In the genomic region with DNA sequence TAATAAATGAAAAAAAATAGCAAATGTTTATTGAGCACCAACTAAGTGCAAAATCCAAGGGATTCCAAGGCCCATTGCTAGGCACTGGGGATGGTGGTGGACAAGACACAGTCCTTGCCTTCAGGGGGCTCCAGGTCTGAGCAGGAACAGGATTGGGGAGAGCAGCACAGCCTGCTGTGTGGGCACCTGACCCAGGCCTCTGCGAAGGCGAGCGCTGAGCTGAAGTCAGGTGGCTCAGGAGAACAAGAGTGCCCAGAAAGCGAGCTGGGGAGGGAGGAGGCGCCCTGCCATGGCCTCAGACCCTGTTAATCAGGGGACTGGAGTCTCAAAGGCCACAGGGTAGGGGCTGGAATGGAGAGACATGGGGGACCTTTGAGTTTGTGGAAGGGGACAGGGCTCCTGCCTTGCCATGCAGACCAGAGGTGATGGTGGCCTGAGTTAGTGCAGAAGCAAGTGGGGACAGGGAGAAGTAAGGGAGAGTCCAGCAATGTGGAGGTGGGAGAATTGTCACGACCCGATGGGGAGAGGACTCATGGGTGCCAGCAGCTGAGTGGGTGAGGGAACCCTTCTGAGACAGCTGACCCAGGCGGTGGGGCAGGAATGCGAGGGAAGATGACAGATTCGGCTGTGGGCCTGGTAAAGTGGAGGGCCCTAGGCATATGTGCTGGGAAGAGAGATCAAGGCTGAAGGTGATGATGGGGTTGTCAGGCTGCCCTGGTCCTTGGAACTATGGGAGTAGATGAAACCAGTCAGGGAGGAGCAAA, we compare ENCODE assay signal across 11 cellular contexts. TPM values are rescaled to one million over a fixed set of nuclear protein-coding genes. Genes with fewer than 3 reads are reported as not detected.
A peak's percentile ranks its signal among the peaks of the same experiment; 100 is the strongest.
DNase-seq lines count a peak whose midpoint lies in the region; ATAC-seq and TF ChIP-seq lines count a peak whose summit lies in the region.
"Had no signal": no experiment of that assay in that cellular context is flagged by ENCODE, and none has a peak within 500 bp of the region (broad histone marks: within the 10 kb centered on the region; RNA-seq: fewer than 3 reads in every experiment).

No MANE protein-coding gene starts in this region.

- H3K9me3 Mint-ChIP-seq in activated T-cell treated with anti-CD3 and anti-CD28 coated beads, Interleukin-2, amount 50 U/mL, for 24 hours, result no peaks in the 10 kb centered on the region
- H3K9me3 Mint-ChIP-seq in dendritic cell treated with granulocyte-macrophage colony-stimulating factor and Interleukin-4, amounts not matched to agents 40 ng/mL and 50 ng/mL, for 4 days, result no peaks in the 10 kb centered on the region

- H3K27ac Mint-ChIP-seq in activated T-cell treated with anti-CD3 and anti-CD28 coated beads, Interleukin-2, amount 50 U/mL, for 24 hours, result peak overlapping the region; percentile 85
- peak overlapping the region; percentile 72 for H3K27ac Mint-ChIP-seq in dendritic cell treated with granulocyte-macrophage colony-stimulating factor and Interleukin-4, amounts not matched to agents 40 ng/mL and 50 ng/mL, for 4 days

- H3K27me3 Mint-ChIP-seq in activated T-cell treated with anti-CD3 and anti-CD28 coated beads, Interleukin-2, amount 50 U/mL, for 24 hours, result no peaks in the 10 kb centered on the region
- no peaks in the 10 kb centered on the region for H3K27me3 Mint-ChIP-seq in dendritic cell treated with granulocyte-macrophage colony-stimulating factor and Interleukin-4, amounts not matched to agents 40 ng/mL and 50 ng/mL, for 4 days

- ATAC-seq in GM19328 (IDR thresholded peaks at IDR 0.05; ENCODE audit: unreplicated experiment), result no peak
- ATAC-seq in lower lobe of right lung, result no peak

- intact Hi-C loops in dendritic cell treated with granulocyte-macrophage colony-stimulating factor and Interleukin-4, amounts not matched to agents 40 ng/mL and 50 ng/mL, for 4 days (cut with micrococcal nuclease), result no loop called here
- intact Hi-C loops in spleen (cut with DNase I; ENCODE audit: low total_unique reads) (no loop called here), lower lobe of right lung (cut with DNase I) (no loop called here)

- H3K36me3 Mint-ChIP-seq in activated T-cell treated with anti-CD3 and anti-CD28 coated beads, Interleukin-2, amount 50 U/mL, for 24 hours (ENCODE audit: low read depth), result peaks cover 47% of the 10 kb centered on the region
- peaks cover 31% of the 10 kb centered on the region for H3K36me3 Mint-ChIP-seq in dendritic cell treated with granulocyte-macrophage colony-stimulating factor and Interleukin-4, amounts not matched to agents 40 ng/mL and 50 ng/mL, for 4 days (ENCODE audit: low read depth)

- H3K4me3 ChIP-seq in SK-N-MC, result no peak overlapping the region
- H3K4me3 ChIP-seq in spleen, result peak overlapping the region in 1 of 8 donors; percentile 98
- no peak overlapping the region for H3K4me3 ChIP-seq in lower lobe of right lung
- no peak overlapping the region for H3K4me3 ChIP-seq in HAP-1

- H3K4me1 ChIP-seq in spleen (peaks cover 51 to 96% (median 85%) of the 10 kb centered on the region in 6 donors), lower lobe of right lung (peaks cover 40% of the 10 kb centered on the region), HAP-1 (peaks cover 9% of the 10 kb centered on the region; the same call in 1 of the 2 replicates)

- no peak for TF ChIP-seq POLR2A in spleen (IDR thresholded peaks at IDR 0.05)

- TF ChIP-seq CTCF in spleen (IDR thresholded peaks at IDR 0.05 in 8 of 11, conservative IDR thresholded peaks at IDR 0.05 in 3 of 11), result no peak
- no peak for TF ChIP-seq CTCF in lower lobe of right lung (IDR thresholded peaks at IDR 0.05)

- H3K27ac ChIP-seq in SK-N-MC, result 0 out of 2 replicates have a peak overlapping the region, but pooled peaks have one; percentile 13
- peak overlapping the region; percentile 61 to 99 (median 98) for H3K27ac ChIP-seq in spleen
- no peak overlapping the region for H3K27ac ChIP-seq in lower lobe of right lung

- WGBS in spleen, 5 donors, result 93 to 96% (median 95%) methylated on average over 10 of the region's 10 CpGs

- H3K27me3 ChIP-seq in spleen (replicated peaks in 1 of 7) (no peaks in the 10 kb centered on the region), lower lobe of right lung (ENCODE audit: low read depth) (no peaks in the 10 kb centered on the region), HAP-1 (ENCODE audit: low read depth) (no peaks in the 10 kb centered on the region)

- H3K9ac ChIP-seq in SK-N-MC (ENCODE audit: insufficient read length), result no peak overlapping the region

- in situ Hi-C loops in HAP-1 (cut with MboI; ENCODE audit: low sequenced_read_pairs), result no loop called here

- H3K36me3 ChIP-seq in SK-N-MC (ENCODE audit: insufficient read depth, low read length) (peaks cover 21% of the 10 kb centered on the region; the same call in 1 of the 2 replicates), spleen (peaks cover 0 to 32% (median 6%) of the 10 kb centered on the region in 6 donors), lower lobe of right lung (peaks cover 19% of the 10 kb centered on the region), HAP-1 (replicated peaks) (peaks cover 15% of the 10 kb centered on the region)

- DNase-seq in activated T-cell treated with anti-CD3 and anti-CD28 coated beads, Interleukin-2, amount 50 U/mL, for 24 hours, result no peak
- no peak for DNase-seq in activated T-cell treated with anti-CD3 and anti-CD28 coated beads, Interleukin-2, amount 50 U/mL, for 1 hour
- DNase-seq in SK-N-MC (ENCODE audit: low read depth, low spot score), result no peak
- DNase-seq in spleen, result no peak
- no peak for DNase-seq in lower lobe of right lung
- DNase-seq in HAP-1 (ENCODE audit: low spot score in 2 of 2), result no peak
- DNase-seq: ACHN; activated CD4-positive, alpha-beta T cell treated with anti-CD3 and anti-CD28 coated beads for 1 hour; DMS53 had no signal

- peaks cover 79% of the 10 kb centered on the region for H3K4me1 Mint-ChIP-seq in activated T-cell treated with anti-CD3 and anti-CD28 coated beads, Interleukin-2, amount 50 U/mL, for 24 hours (ENCODE audit: low read depth)
- H3K4me1 Mint-ChIP-seq in dendritic cell treated with granulocyte-macrophage colony-stimulating factor and Interleukin-4, amounts not matched to agents 40 ng/mL and 50 ng/mL, for 4 days (ENCODE audit: low read depth), result peaks cover 70% of the 10 kb centered on the region

- H3K4me3 Mint-ChIP-seq in activated T-cell treated with anti-CD3 and anti-CD28 coated beads, Interleukin-2, amount 50 U/mL, for 24 hours, result no peak overlapping the region
- no peak overlapping the region for H3K4me3 Mint-ChIP-seq in dendritic cell treated with granulocyte-macrophage colony-stimulating factor and Interleukin-4, amounts not matched to agents 40 ng/mL and 50 ng/mL, for 4 days

- H3K9me3 ChIP-seq in SK-N-MC (ENCODE audit: low read depth, low read length), result no peaks in the 10 kb centered on the region
- no peaks in the 10 kb centered on the region for H3K9me3 ChIP-seq in spleen
- H3K9me3 ChIP-seq in lower lobe of right lung, result no peaks in the 10 kb centered on the region
- no peaks in the 10 kb centered on the region for H3K9me3 ChIP-seq in HAP-1

RNA-seq across cellular contexts. Expression of a gene that starts 4.1 kb away (rescaled TPM):
- total RNA-seq in spleen (100 to 1,000 TPM in 3 of 7 donors, 10 to 100 TPM in 4; 75.3 to 146 (median 90.5) TPM), lower lobe of right lung (29.7 TPM)
- polyA plus RNA-seq in spleen, result 10 to 100 TPM; 31.5 to 74.4 (median 35.4) TPM

RNA-seq across cellular contexts. Expression of a gene that starts 33.2 kb away (rescaled TPM):
- total RNA-seq in spleen (10 to 100 TPM; 25.0 to 33.4 (median 28.8) TPM), lower lobe of right lung (20.3 TPM)
- 10 to 100 TPM; 27.4 to 45.7 (median 43.6) TPM for polyA plus RNA-seq in spleen

RNA-seq across cellular contexts. Expression of a gene that starts 35.3 kb away (rescaled TPM):
- 10 to 100 TPM in 6 of 7 donors, 1 to 10 TPM in 1; 9.6 to 15.1 (median 10.7) TPM for total RNA-seq in spleen
- polyA plus RNA-seq in spleen, result 10 to 100 TPM in 1 of 3 donors, 1 to 10 TPM in 2; 9.0 to 11.1 (median 9.2) TPM
- total RNA-seq in lower lobe of right lung, result 10.6 TPM

RNA-seq across cellular contexts. Expression of a gene that starts 35.5 kb away (rescaled TPM):
- total RNA-seq in spleen (10 to 100 TPM; 19.9 to 42.2 (median 24.1) TPM), lower lobe of right lung (19.2 TPM)
- polyA plus RNA-seq in spleen, result 10 to 100 TPM; 22.1 to 37.3 (median 33.7) TPM

RNA-seq across cellular contexts. Expression of a gene that starts 49.4 kb away (rescaled TPM):
- total RNA-seq in spleen (10 to 100 TPM in 6 of 7 donors, 1 to 10 TPM in 1; 8.4 to 34.5 (median 30.8) TPM), lower lobe of right lung (37.9 TPM)
- 10 to 100 TPM; 95.6 to 98.8 (median 96.4) TPM for polyA plus RNA-seq in spleen
